18 cellular contexts compared by ENCODE assay signal in the genomic region with DNA sequence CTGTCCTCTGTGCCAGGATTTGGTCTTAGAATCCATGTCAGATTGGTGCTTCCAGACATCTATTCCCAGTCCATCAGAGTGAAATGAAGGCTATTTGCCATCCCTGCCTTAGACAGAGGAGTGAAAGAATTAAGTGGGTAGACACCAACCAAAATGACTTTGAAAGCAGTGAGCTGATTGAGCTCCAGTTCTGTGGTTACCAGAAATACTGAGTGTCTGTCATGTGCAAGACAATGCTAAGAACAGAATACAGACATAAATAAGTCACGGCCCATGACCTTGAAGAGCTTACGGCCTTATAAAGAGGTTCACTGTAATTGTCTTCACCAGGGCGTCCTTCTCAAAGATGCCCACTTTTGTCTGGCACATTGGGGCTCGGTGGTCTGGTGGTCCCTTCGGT.
DNase-seq lines count a peak whose midpoint lies in the region; ATAC-seq and FAIRE-seq lines count a peak whose summit lies in the region.
"Had no signal": no experiment of that assay in that cellular context is flagged by ENCODE, and none has a peak within 500 bp of the region (broad histone marks: within the 10 kb centered on the region; RNA-seq: fewer than 3 reads in every experiment).

No MANE protein-coding gene starts in this region.

- peak overlapping the region; percentile 64 for H3K4me3 Mint-ChIP-seq in activated naive CD4-positive, alpha-beta T cell treated with anti-CD3 and anti-CD28 coated beads, Interleukin-2, amount 50 U/mL, for 24 hours
- no peak overlapping the region for H3K4me3 Mint-ChIP-seq in activated naive CD8-positive, alpha-beta T cell

- peak overlapping the region; percentile 93 for H3K27ac Mint-ChIP-seq in activated naive CD4-positive, alpha-beta T cell treated with anti-CD3 and anti-CD28 coated beads, Interleukin-2, amount 50 U/mL, for 24 hours
- peak overlapping the region; percentile 68 for H3K27ac Mint-ChIP-seq in activated naive CD8-positive, alpha-beta T cell

- ATAC-seq in stimulated activated naive CD8-positive, alpha-beta T cell treated with anti-CD3 and anti-CD28 coated beads, Interleukin-15, Interleukin-2, amounts not matched to agents 100 U/mL and 50 U/mL, for 24 hours: peak; percentile 55
- ATAC-seq in GM21576 (IDR thresholded peaks at IDR 0.05; ENCODE audit: unreplicated experiment): no peak

- no peak for DNase-seq in activated naive CD4-positive, alpha-beta T cell treated with anti-CD3 and anti-CD28 coated beads, Interleukin-2, amount 50 U/mL, for 16 hours
- DNase-seq in HTR-8/SVneo (ENCODE audit: insufficient read length, low spot score) (no peak), NCI-H446 (lab: John Stamatoyannopoulos, UW) (no peak)
- DNase-seq in stimulated activated naive CD8-positive, alpha-beta T cell treated with anti-CD3 and anti-CD28 coated beads, Interleukin-15, Interleukin-2, amounts not matched to agents 100 U/mL and 50 U/mL, for 24 hours: no peak
- DNase-seq: BE2C, DMS153, EL, MM.1S, NCI-H1105, NCI-H187, NCI-H446 treated with DMSO at 0.1 percent for 48 hours, NCI-H774, SIG-M5 had no signal

- FAIRE-seq in HTR-8/SVneo (lab: Jason Lieb, UNC): peak; percentile 72
- FAIRE-seq: H54, RCC 7860 had no signal

- H3K36me3 Mint-ChIP-seq in activated naive CD4-positive, alpha-beta T cell treated with anti-CD3 and anti-CD28 coated beads, Interleukin-2, amount 50 U/mL, for 24 hours: peaks cover 15% of the 10 kb centered on the region
- peaks cover 16% of the 10 kb centered on the region for H3K36me3 Mint-ChIP-seq in activated naive CD8-positive, alpha-beta T cell

- peaks cover 58% of the 10 kb centered on the region for H3K4me1 Mint-ChIP-seq in activated naive CD4-positive, alpha-beta T cell treated with anti-CD3 and anti-CD28 coated beads, Interleukin-2, amount 50 U/mL, for 24 hours
- peaks cover 50% of the 10 kb centered on the region for H3K4me1 Mint-ChIP-seq in activated naive CD8-positive, alpha-beta T cell (ENCODE audit: low read depth)

- no peaks in the 10 kb centered on the region for H3K9me3 Mint-ChIP-seq in activated naive CD4-positive, alpha-beta T cell treated with anti-CD3 and anti-CD28 coated beads, Interleukin-2, amount 50 U/mL, for 24 hours
- H3K9me3 Mint-ChIP-seq in activated naive CD8-positive, alpha-beta T cell (ENCODE audit: low read depth): no peaks in the 10 kb centered on the region

- no peaks in the 10 kb centered on the region for H3K27me3 Mint-ChIP-seq in activated naive CD4-positive, alpha-beta T cell treated with anti-CD3 and anti-CD28 coated beads, Interleukin-2, amount 50 U/mL, for 24 hours
- no peaks in the 10 kb centered on the region for H3K27me3 Mint-ChIP-seq in activated naive CD8-positive, alpha-beta T cell
